Comparison of ENCODE assay signal across 19 cellular contexts in genomic region chr1:44263191-44263944, GRCh38. TPM values are rescaled to one million over a fixed set of nuclear protein-coding genes. Genes with fewer than 3 reads are reported as not detected.
DNase-seq lines count a peak whose midpoint lies in the region; ATAC-seq, FAIRE-seq and TF ChIP-seq lines count a peak whose summit lies in the region.
"Had no signal": no experiment of that assay in that cellular context is flagged by ENCODE, and none has a peak within 500 bp of the region (broad histone marks: within the 10 kb centered on the region; RNA-seq: fewer than 3 reads in every experiment).

No MANE protein-coding gene starts in this region.

- TF ChIP-seq CTCF in MCF 10A (IDR thresholded peaks at IDR 0.05; ENCODE audit: unreplicated experiment) (no peak), mammary epithelial cell (conservative IDR thresholded peaks at IDR 0.05 in 1 of 2, IDR thresholded peaks at IDR 0.05 in 1 of 2; ENCODE audit: extremely low read depth in 1 of 2, insufficient read depth in 1 of 2, low read depth in 1 of 2, low read length in 2 of 2) (no peak), colonic mucosa (IDR thresholded peaks at IDR 0.05) (no peak)

- no peaks in the 10 kb centered on the region for H3K79me2 ChIP-seq in mammary epithelial cell (ENCODE audit: insufficient read depth, low read length)

- H3K9me3 Mint-ChIP-seq in MCF 10A (ENCODE audit: unreplicated experiment), result no peaks in the 10 kb centered on the region
- H3K9me3 Mint-ChIP-seq in stimulated activated naive B cell treated with anti-CD40 and anti-IgM and Interleukin-4, amounts not matched to agents 10 μg/mL and 1 μg/mL and 100 μg/mL, for 72 hours, result no peaks in the 10 kb centered on the region
- H3K9me3 Mint-ChIP-seq: natural killer cell treated with Interleukin-12 subunit alpha and Interleukin-12 subunit beta and Interleukin-15 and Interleukin-18, amount 100 ng/mL, for 72 hours had no signal

- H3K4me1 ChIP-seq in mammary epithelial cell (ENCODE audit: insufficient read depth, low read length) (no peaks in the 10 kb centered on the region), colonic mucosa (peaks cover 20% of the 10 kb centered on the region)
- H3K4me1 ChIP-seq: gastrocnemius medialis, SJSA1 had no signal

- H3K4me3 ChIP-seq in mammary epithelial cell (replicated peaks in 1 of 3; ENCODE audit: insufficient read depth in 1 of 3, low read depth in 2 of 3, low read length in 3 of 3) (no peak overlapping the region), colonic mucosa (no peak overlapping the region)
- H3K4me3 ChIP-seq: gastrocnemius medialis, SJSA1 had no signal

- H3K27me3 ChIP-seq in mammary epithelial cell (ENCODE audit: insufficient read depth, low read length) (no peaks in the 10 kb centered on the region), colonic mucosa (no peaks in the 10 kb centered on the region)
- H3K27me3 ChIP-seq: gastrocnemius medialis, SJSA1 had no signal

- H3K27ac Mint-ChIP-seq in MCF 10A (ENCODE audit: low read depth, unreplicated experiment), result peak overlapping the region; percentile 37
- H3K27ac Mint-ChIP-seq in stimulated activated naive B cell treated with anti-CD40 and anti-IgM and Interleukin-4, amounts not matched to agents 10 μg/mL and 1 μg/mL and 100 μg/mL, for 72 hours, result peak overlapping the region; percentile 59
- H3K27ac Mint-ChIP-seq: natural killer cell treated with Interleukin-12 subunit alpha and Interleukin-12 subunit beta and Interleukin-15 and Interleukin-18, amount 100 ng/mL, for 72 hours had no signal

- no peak for FAIRE-seq in H54 (lab: Jason Lieb, UNC)
- FAIRE-seq: astrocyte had no signal

- H3K4me2 ChIP-seq in mammary epithelial cell (ENCODE audit: insufficient read depth, low read depth, low read length), result no peak overlapping the region

- no peak overlapping the region for H3K9ac ChIP-seq in mammary epithelial cell (ENCODE audit: insufficient read depth, low read length)
- H3K9ac ChIP-seq in colonic mucosa (ENCODE audit: low read depth in 2 of 2, low read length in 2 of 2), result peak overlapping the region in 1 of 2 donors; percentile 71

- DNase-seq in MCF 10A (ENCODE audit: unreplicated experiment), result no peak
- no peak for DNase-seq in mammary epithelial cell
- DNase-seq in NOMO-1 treated with dmso at 0.1 percent for 144 hours (lab: John Stamatoyannopoulos, UW; ENCODE audit: unreplicated experiment), result peak; percentile 45
- peak; percentile 65 for DNase-seq in colonic mucosa
- DNase-seq in stimulated activated naive B cell treated with anti-CD40 and anti-IgM and Interleukin-4, amounts not matched to agents 10 μg/mL and 1 μg/mL and 100 μg/mL, for 72 hours, result no peak
- DNase-seq in H54 (ENCODE audit: insufficient read length, low spot score), result no peak
- no peak for DNase-seq in COR-L47 (lab: John Stamatoyannopoulos, UW)
- DNase-seq: Caco-2, cortex of kidney, gastrocnemius medialis, KG1, NCI-H1694, NCI-H446, T-helper 9 cell had no signal

- H3K27ac ChIP-seq in mammary epithelial cell (ENCODE audit: insufficient read depth, low read depth, low read length) (no peak overlapping the region), colonic mucosa (peak overlapping the region; percentile 21)
- H3K27ac ChIP-seq: epithelial cell of prostate, gastrocnemius medialis, SJSA1 had no signal

- H4K20me1 ChIP-seq in mammary epithelial cell (ENCODE audit: insufficient read depth, low read length), result no peaks in the 10 kb centered on the region

- TF ChIP-seq POLR2A in H54 (IDR thresholded peaks at IDR 0.05; ENCODE audit: low read depth, low read length), result no peak

- intact Hi-C loops in MCF 10A (cut with micrococcal nuclease) (no loop called here), mammary epithelial cell (cut with micrococcal nuclease) (no loop called here), colonic mucosa (cut with DNase I) (no loop called here)

- no peak overlapping the region for H2AFZ ChIP-seq in mammary epithelial cell (ENCODE audit: low read depth, low read length)

- in situ Hi-C loops in mammary epithelial cell (cut with MboI; ENCODE audit: low sequenced_read_pairs in 2 of 2), result no loop called here

- H3K36me3 Mint-ChIP-seq in MCF 10A (ENCODE audit: insufficient read depth, unreplicated experiment), result peaks cover 26% of the 10 kb centered on the region
- H3K36me3 Mint-ChIP-seq in stimulated activated naive B cell treated with anti-CD40 and anti-IgM and Interleukin-4, amounts not matched to agents 10 μg/mL and 1 μg/mL and 100 μg/mL, for 72 hours, result peaks cover 23 to 27% of the 10 kb centered on the region in 2 donors
- H3K36me3 Mint-ChIP-seq: natural killer cell treated with Interleukin-12 subunit alpha and Interleukin-12 subunit beta and Interleukin-15 and Interleukin-18, amount 100 ng/mL, for 72 hours had no signal

- peaks cover 11% of the 10 kb centered on the region for H3K4me1 Mint-ChIP-seq in MCF 10A (ENCODE audit: insufficient read depth, unreplicated experiment)
- H3K4me1 Mint-ChIP-seq in stimulated activated naive B cell treated with anti-CD40 and anti-IgM and Interleukin-4, amounts not matched to agents 10 μg/mL and 1 μg/mL and 100 μg/mL, for 72 hours, result peaks cover 4 to 31% of the 10 kb centered on the region in 2 donors

- 100% methylated on average over 4 of the region's 4 CpGs for WGBS in mammary epithelial cell (ENCODE audit: low coverage, missing lambda C conversion rate)

- BruUV-seq in MCF 10A (replicated peaks; lab: Mats Ljungman, UMichigan) (no TSS peak), mammary epithelial cell (replicated peaks; lab: Mats Ljungman, UMichigan) (no TSS peak)

- H3K27me3 Mint-ChIP-seq in MCF 10A (ENCODE audit: insufficient read depth, unreplicated experiment), result no peaks in the 10 kb centered on the region
- no peaks in the 10 kb centered on the region for H3K27me3 Mint-ChIP-seq in stimulated activated naive B cell treated with anti-CD40 and anti-IgM and Interleukin-4, amounts not matched to agents 10 μg/mL and 1 μg/mL and 100 μg/mL, for 72 hours
- H3K27me3 Mint-ChIP-seq: natural killer cell treated with Interleukin-12 subunit alpha and Interleukin-12 subunit beta and Interleukin-15 and Interleukin-18, amount 100 ng/mL, for 72 hours had no signal

- ATAC-seq in stimulated activated naive B cell treated with anti-CD40 and anti-IgM and Interleukin-4, amounts not matched to agents 10 μg/mL and 1 μg/mL and 100 μg/mL, for 72 hours (replicated peaks), result no peak
- ATAC-seq in GM18511 (IDR thresholded peaks at IDR 0.05; ENCODE audit: unreplicated experiment), result no peak
- ATAC-seq: gastrocnemius medialis; natural killer cell treated with Interleukin-12 subunit alpha and Interleukin-12 subunit beta and Interleukin-15 and Interleukin-18, amount 100 ng/mL, for 72 hours had no signal

- CTCF ChIA-PET in MCF 10A (lab: Yijun Ruan, JAX) (interaction anchor here (0.7 kb wide), 1 partner anchor 13 kb away, joined by 3 read pairs; no protein-coding TSS in a partner anchor), mammary epithelial cell (lab: Charles Lee; ENCODE audit: low non-redundant PET) (no interaction called here)

- H3K9me3 ChIP-seq in mammary epithelial cell (replicated peaks; ENCODE audit: insufficient read depth, low read length) (no peaks in the 10 kb centered on the region), colonic mucosa (no peaks in the 10 kb centered on the region)
- H3K9me3 ChIP-seq: Caco-2, gastrocnemius medialis, SJSA1 had no signal

- dilution Hi-C loops in mammary epithelial cell (cut with HindIII; ENCODE audit: low sequenced_read_pairs), result no loop called here

- POLR2A ChIA-PET in MCF 10A (lab: Yijun Ruan, JAX), result interaction anchor here (0.7 kb wide), 2 partner anchors 29 to 38 kb away, joined by 3 read pairs; no protein-coding TSS in a partner anchor

- H3K36me3 ChIP-seq in mammary epithelial cell (ENCODE audit: insufficient read depth, low read length) (no peaks in the 10 kb centered on the region), colonic mucosa (no peaks in the 10 kb centered on the region)
- H3K36me3 ChIP-seq: gastrocnemius medialis, SJSA1 had no signal

- no peak overlapping the region for H3K4me3 Mint-ChIP-seq in MCF 10A (ENCODE audit: unreplicated experiment)
- no peak overlapping the region for H3K4me3 Mint-ChIP-seq in stimulated activated naive B cell treated with anti-CD40 and anti-IgM and Interleukin-4, amounts not matched to agents 10 μg/mL and 1 μg/mL and 100 μg/mL, for 72 hours
- H3K4me3 Mint-ChIP-seq: natural killer cell treated with Interleukin-12 subunit alpha and Interleukin-12 subunit beta and Interleukin-15 and Interleukin-18, amount 100 ng/mL, for 72 hours had no signal

RNA-seq across cellular contexts. Expression of gene DMAP1, which starts 50.1 kb away (rescaled TPM):
- total RNA-seq in MCF 10A (2022) (36.6 and 38.5 TPM in 2 replicates), mammary epithelial cell (10 to 100 TPM; 21.5 to 30.0 TPM), colonic mucosa (10 to 100 TPM; 30.6 to 51.5 TPM)
- 26.1 TPM for polyA plus RNA-seq in mammary epithelial cell
- polyA minus RNA-seq in mammary epithelial cell, result 27.0 TPM

Comparison
In these comparisons a context has a peak if more than half of its experiments do, and no peak if none do; other contexts are left out.
1. DNase-seq: peak in NOMO-1 treated with dmso at 0.1 percent for 144 hours (single experiment) and colonic mucosa (single experiment); none in MCF 10A (single experiment), mammary epithelial cell (single experiment), stimulated activated naive B cell treated with anti-CD40 and anti-IgM and Interleukin-4, amounts not matched to agents 10 μg/mL and 1 μg/mL and 100 μg/mL, for 72 hours (single experiment), H54 (single experiment) and COR-L47 (single experiment).